9 cellular contexts compared by ENCODE assay signal in the genomic region with DNA sequence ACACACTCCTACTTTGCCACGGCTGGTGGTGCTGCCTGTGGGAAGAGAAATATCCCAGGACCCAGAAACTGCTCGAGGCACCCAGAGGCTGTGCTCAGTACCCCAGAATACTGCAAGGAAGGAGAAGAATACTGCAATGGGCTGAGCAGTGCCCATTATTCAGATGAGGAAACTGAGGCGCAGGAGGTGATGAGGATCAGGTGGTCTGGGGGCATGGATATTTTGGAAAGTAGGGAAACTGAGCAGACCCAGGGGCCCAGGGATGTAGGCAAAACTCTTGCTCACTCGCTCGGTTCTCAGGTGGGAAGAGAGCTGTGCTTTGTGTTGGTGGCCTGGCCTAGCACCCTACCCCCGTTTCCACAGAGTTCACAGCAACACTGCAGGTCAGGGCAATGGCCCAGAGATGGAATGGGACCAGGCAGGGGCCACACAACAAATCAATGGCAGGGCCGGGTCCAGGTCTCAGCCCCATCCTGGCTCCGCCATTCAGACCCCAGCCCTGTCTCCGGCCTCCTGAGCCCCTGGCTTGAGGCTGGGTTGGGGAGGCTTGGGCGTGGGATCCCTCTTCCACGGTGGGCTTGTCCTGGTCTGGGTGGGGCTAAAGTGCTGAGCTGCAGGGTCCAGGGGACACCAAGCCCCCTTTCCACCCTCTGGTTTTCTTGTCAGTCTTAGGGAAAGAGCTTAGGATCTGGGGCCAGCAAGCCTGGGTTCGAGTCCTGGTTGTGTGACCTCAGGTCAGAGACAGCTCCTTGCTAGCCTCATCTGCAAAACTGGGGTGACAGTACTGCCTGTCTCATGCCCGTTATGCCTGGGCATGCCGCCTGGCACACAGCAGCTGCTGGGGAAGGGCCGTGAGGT. TPM values are rescaled to one million over a fixed set of nuclear protein-coding genes. Genes with fewer than 3 reads are reported as not detected.
A peak's percentile ranks its signal among the peaks of the same experiment; 100 is the strongest.
DNase-seq lines count a peak whose midpoint lies in the region; ATAC-seq and TF ChIP-seq lines count a peak whose summit lies in the region.
"Had no signal": no experiment of that assay in that cellular context is flagged by ENCODE, and none has a peak within 500 bp of the region (broad histone marks: within the 10 kb centered on the region; RNA-seq: fewer than 3 reads in every experiment).

No MANE protein-coding gene starts in this region.

- H3K36me3 ChIP-seq in transverse colon = no peaks in the 10 kb centered on the region

- peaks cover 0 to 5% (median 0%) of the 10 kb centered on the region in 4 donors for H3K4me1 ChIP-seq in transverse colon

- no peaks in the 10 kb centered on the region for H3K27me3 ChIP-seq in transverse colon

- H3K27ac ChIP-seq in transverse colon = peak overlapping the region in 3 of 4 donors; percentile 31 to 57 (median 50)

- intact Hi-C loops in transverse colon (cut with DNase I; ENCODE audit: low total_unique reads) = no loop called here

- H3K27ac Mint-ChIP-seq in activated naive CD8-positive, alpha-beta T cell treated with anti-CD3 and anti-CD28 coated beads, Interleukin-2, amount 10 ng/mL, durations not matched to agents 7 days and 5 days = no peak overlapping the region
- H3K27ac Mint-ChIP-seq in activated naive CD8-positive, alpha-beta T cell treated with anti-CD3 and anti-CD28 coated beads for 36 hours = no peak overlapping the region
- peak overlapping the region; percentile 88 for H3K27ac Mint-ChIP-seq in activated T-cell treated with anti-CD3 and anti-CD28 coated beads, Interleukin-2, amount 50 U/mL, for 72 hours
- peak overlapping the region in 5 of 6 donors; percentile 74 to 97 (median 85) for H3K27ac Mint-ChIP-seq in naive B cell
- H3K27ac Mint-ChIP-seq: activated naive CD4-positive, alpha-beta T cell treated with anti-CD3 and anti-CD28 coated beads for 36 hours had no signal

- no peaks in the 10 kb centered on the region for H3K27me3 Mint-ChIP-seq in activated naive CD8-positive, alpha-beta T cell treated with anti-CD3 and anti-CD28 coated beads, Interleukin-2, amount 10 ng/mL, durations not matched to agents 7 days and 5 days
- H3K27me3 Mint-ChIP-seq in activated naive CD8-positive, alpha-beta T cell treated with anti-CD3 and anti-CD28 coated beads for 36 hours = no peaks in the 10 kb centered on the region
- no peaks in the 10 kb centered on the region for H3K27me3 Mint-ChIP-seq in activated T-cell treated with anti-CD3 and anti-CD28 coated beads, Interleukin-2, amount 50 U/mL, for 72 hours (ENCODE audit: low read depth)
- no peaks in the 10 kb centered on the region for H3K27me3 Mint-ChIP-seq in naive B cell

- in situ Hi-C loops in transverse colon (cut with MboI; ENCODE audit: low pct_ligation_motif_present in 1 of 4, low pct_unique_long_range_greater_than_20kb in 1 of 4, low sequenced_read_pairs in 3 of 4) = no loop called here

- H3K4me1 Mint-ChIP-seq in activated naive CD8-positive, alpha-beta T cell treated with anti-CD3 and anti-CD28 coated beads, Interleukin-2, amount 10 ng/mL, durations not matched to agents 7 days and 5 days = peaks cover 66% of the 10 kb centered on the region
- peaks cover 82% of the 10 kb centered on the region for H3K4me1 Mint-ChIP-seq in activated naive CD8-positive, alpha-beta T cell treated with anti-CD3 and anti-CD28 coated beads for 36 hours
- peaks cover 80% of the 10 kb centered on the region for H3K4me1 Mint-ChIP-seq in activated T-cell treated with anti-CD3 and anti-CD28 coated beads, Interleukin-2, amount 50 U/mL, for 72 hours (ENCODE audit: low read depth)
- peaks cover 32 to 40% (median 35%) of the 10 kb centered on the region in 3 donors for H3K4me1 Mint-ChIP-seq in naive B cell

- ATAC-seq in activated naive CD8-positive, alpha-beta T cell treated with anti-CD3 and anti-CD28 coated beads, Interleukin-2, amount 10 ng/mL, durations not matched to agents 7 days and 5 days (ENCODE audit: low read depth) = no peak
- no peak for ATAC-seq in activated T-cell treated with anti-CD3 and anti-CD28 coated beads, Interleukin-2, amount 50 U/mL, for 72 hours (replicated peaks in 1 of 2)
- ATAC-seq in naive B cell (ENCODE audit: low read depth in 2 of 2) = no peak
- ATAC-seq in HG03196 (IDR thresholded peaks at IDR 0.05; ENCODE audit: unreplicated experiment) = no peak
- ATAC-seq in GM18861 (IDR thresholded peaks at IDR 0.05; ENCODE audit: unreplicated experiment) = no peak
- no peak for ATAC-seq in GM19452 (IDR thresholded peaks at IDR 0.05; ENCODE audit: unreplicated experiment)

- WGBS in transverse colon (ENCODE audit: low coverage in 1 of 2), 2 donors = 80 to 89% methylated on average over 2 to 15 of the region's 15 CpGs

- H3K9me3 Mint-ChIP-seq in activated naive CD8-positive, alpha-beta T cell treated with anti-CD3 and anti-CD28 coated beads, Interleukin-2, amount 10 ng/mL, durations not matched to agents 7 days and 5 days = no peaks in the 10 kb centered on the region
- H3K9me3 Mint-ChIP-seq in activated naive CD8-positive, alpha-beta T cell treated with anti-CD3 and anti-CD28 coated beads for 36 hours = peaks cover 3% of the 10 kb centered on the region
- H3K9me3 Mint-ChIP-seq in activated T-cell treated with anti-CD3 and anti-CD28 coated beads, Interleukin-2, amount 50 U/mL, for 72 hours = peaks cover 0 to 2% of the 10 kb centered on the region in 2 donors
- peaks cover 0 to 5% (median 0%) of the 10 kb centered on the region in 7 donors for H3K9me3 Mint-ChIP-seq in naive B cell
- H3K9me3 Mint-ChIP-seq: activated naive CD4-positive, alpha-beta T cell treated with anti-CD3 and anti-CD28 coated beads for 36 hours had no signal

- TF ChIP-seq CTCF in transverse colon (IDR thresholded peaks at IDR 0.05) = no peak

- no peak for DNase-seq in activated naive CD8-positive, alpha-beta T cell treated with anti-CD3 and anti-CD28 coated beads, Interleukin-2, amount 10 ng/mL, durations not matched to agents 7 days and 5 days
- no peak for DNase-seq in activated naive CD8-positive, alpha-beta T cell treated with anti-CD3 and anti-CD28 coated beads for 36 hours
- peak in 1 of 2 donors; percentile 8 for DNase-seq in activated T-cell treated with anti-CD3 and anti-CD28 coated beads, Interleukin-2, amount 50 U/mL, for 72 hours
- DNase-seq in naive B cell = no peak
- no peak for DNase-seq in transverse colon
- DNase-seq: activated naive CD4-positive, alpha-beta T cell treated with anti-CD3 and anti-CD28 coated beads for 36 hours had no signal

- TF ChIP-seq EP300 in transverse colon (IDR thresholded peaks at IDR 0.05; ENCODE audit: low read depth) = no peak

- no peaks in the 10 kb centered on the region for H3K9me3 ChIP-seq in transverse colon

- H3K4me3 ChIP-seq in transverse colon = no peak overlapping the region

- peaks cover 5% of the 10 kb centered on the region for H3K36me3 Mint-ChIP-seq in activated naive CD8-positive, alpha-beta T cell treated with anti-CD3 and anti-CD28 coated beads, Interleukin-2, amount 10 ng/mL, durations not matched to agents 7 days and 5 days
- H3K36me3 Mint-ChIP-seq in activated naive CD8-positive, alpha-beta T cell treated with anti-CD3 and anti-CD28 coated beads for 36 hours = peaks cover 4% of the 10 kb centered on the region
- no peaks in the 10 kb centered on the region for H3K36me3 Mint-ChIP-seq in activated T-cell treated with anti-CD3 and anti-CD28 coated beads, Interleukin-2, amount 50 U/mL, for 72 hours (ENCODE audit: insufficient read depth in 2 of 2)
- H3K36me3 Mint-ChIP-seq in naive B cell = no peaks in the 10 kb centered on the region

- H3K4me3 Mint-ChIP-seq in activated naive CD8-positive, alpha-beta T cell treated with anti-CD3 and anti-CD28 coated beads, Interleukin-2, amount 10 ng/mL, durations not matched to agents 7 days and 5 days = peak overlapping the region; percentile 38
- H3K4me3 Mint-ChIP-seq in activated naive CD8-positive, alpha-beta T cell treated with anti-CD3 and anti-CD28 coated beads for 36 hours = no peak overlapping the region
- H3K4me3 Mint-ChIP-seq in activated T-cell treated with anti-CD3 and anti-CD28 coated beads, Interleukin-2, amount 50 U/mL, for 72 hours = peak overlapping the region; percentile 9 to 23
- H3K4me3 Mint-ChIP-seq in naive B cell = peak overlapping the region in 6 of 8 donors; percentile 28 to 68 (median 46)
- H3K4me3 Mint-ChIP-seq: activated naive CD4-positive, alpha-beta T cell treated with anti-CD3 and anti-CD28 coated beads for 36 hours had no signal

- POLR2A ChIA-PET in activated naive CD8-positive, alpha-beta T cell treated with anti-CD3 and anti-CD28 coated beads, Interleukin-2, amount 10 ng/mL, durations not matched to agents 7 days and 5 days (lab: Charles Lee) = interaction anchor here (1.2 to 1.8 kb wide), 2 partner anchors 13 to 35 kb away, joined by 3 to 5 read pairs; partner anchors contain the start of gene SUN5

- TF ChIP-seq POLR2A in transverse colon (IDR thresholded peaks at IDR 0.05) = no peak

RNA-seq across cellular contexts. Expression of gene SUN5, which starts 33.9 kb away (rescaled TPM):
- total RNA-seq in activated naive CD8-positive, alpha-beta T cell treated with anti-CD3 and anti-CD28 coated beads, Interleukin-2, amount 10 ng/mL, durations not matched to agents 7 days and 5 days = not detected
- total RNA-seq in activated naive CD8-positive, alpha-beta T cell treated with anti-CD3 and anti-CD28 coated beads for 36 hours = not detected
- not detected for total RNA-seq in activated T-cell treated with anti-CD3 and anti-CD28 coated beads, Interleukin-2, amount 50 U/mL, for 72 hours
- polyA plus RNA-seq in naive B cell (ENCODE audit: low read depth in 6 of 6) = not detected
- not detected for total RNA-seq in transverse colon
- total RNA-seq: activated naive CD4-positive, alpha-beta T cell treated with anti-CD3 and anti-CD28 coated beads for 36 hours had no signal

RNA-seq across cellular contexts. Expression of gene BPIFB2, which starts 37.2 kb away (rescaled TPM):
- not detected for total RNA-seq in activated naive CD8-positive, alpha-beta T cell treated with anti-CD3 and anti-CD28 coated beads, Interleukin-2, amount 10 ng/mL, durations not matched to agents 7 days and 5 days
- total RNA-seq in activated naive CD8-positive, alpha-beta T cell treated with anti-CD3 and anti-CD28 coated beads for 36 hours = not detected
- not detected for total RNA-seq in activated T-cell treated with anti-CD3 and anti-CD28 coated beads, Interleukin-2, amount 50 U/mL, for 72 hours
- polyA plus RNA-seq in naive B cell (ENCODE audit: low read depth in 6 of 6) = not detected
- total RNA-seq in transverse colon = not detected
- total RNA-seq: activated naive CD4-positive, alpha-beta T cell treated with anti-CD3 and anti-CD28 coated beads for 36 hours had no signal

Comparison
In these comparisons a context has a peak if more than half of its experiments do, and no peak if none do; other contexts are left out.
1. H3K27ac Mint-ChIP-seq: peak in activated T-cell treated with anti-CD3 and anti-CD28 coated beads, Interleukin-2, amount 50 U/mL, for 72 hours (single experiment) and naive B cell (5 of 6); none in activated naive CD8-positive, alpha-beta T cell treated with anti-CD3 and anti-CD28 coated beads, Interleukin-2, amount 10 ng/mL, durations not matched to agents 7 days and 5 days (single experiment) and activated naive CD8-positive, alpha-beta T cell treated with anti-CD3 and anti-CD28 coated beads for 36 hours (single experiment).